ENCODE assay signal across 8 cellular contexts in the genomic region with DNA sequence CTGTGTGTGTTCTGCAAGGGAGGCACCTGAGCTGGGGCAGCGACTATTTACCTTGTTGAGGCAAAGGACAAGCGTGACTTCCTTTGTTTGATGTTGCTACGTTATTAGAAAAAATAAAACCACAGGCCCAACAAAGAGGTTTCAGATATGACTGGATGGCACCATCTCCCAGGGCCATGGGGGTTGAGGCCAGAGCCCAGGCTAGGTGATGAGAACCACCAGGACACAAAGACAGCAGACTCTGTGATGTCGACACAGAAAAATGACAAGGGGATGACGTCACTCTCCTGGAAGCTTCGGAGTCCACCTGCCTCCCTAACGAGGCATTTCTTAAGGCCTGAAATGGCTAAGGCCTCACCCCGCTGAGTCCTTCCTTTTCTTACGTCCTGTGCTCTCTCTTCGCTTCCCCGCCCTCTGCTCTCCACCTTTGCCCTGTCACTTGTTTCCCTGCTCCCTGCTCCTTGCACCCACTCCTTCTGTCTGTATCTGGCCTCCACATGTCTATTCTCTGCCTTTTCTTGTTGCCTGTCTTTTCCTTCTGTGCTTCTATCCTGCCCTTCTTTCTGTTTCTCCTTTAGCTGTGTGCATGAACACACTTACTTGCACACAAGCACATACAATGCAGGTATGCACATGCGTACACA.
DNase-seq lines count a peak whose midpoint lies in the region; ATAC-seq and TF ChIP-seq lines count a peak whose summit lies in the region.

No MANE protein-coding gene starts in this region.

- peak; percentile 38 for ATAC-seq in GM21528 (IDR thresholded peaks at IDR 0.05; ENCODE audit: low FRiP score, unreplicated experiment)
- peak; percentile 10 for ATAC-seq in body of pancreas
- no peak for ATAC-seq in GM21717 (IDR thresholded peaks at IDR 0.05; ENCODE audit: unreplicated experiment)

- no peaks in the 10 kb centered on the region for H3K27me3 ChIP-seq in body of pancreas

- H3K36me3 ChIP-seq in body of pancreas (replicated peaks in 1 of 2; ENCODE audit: insufficient read depth in 1 of 2, low read depth in 2 of 2): no peaks in the 10 kb centered on the region

- TF ChIP-seq POLR2A in body of pancreas (IDR thresholded peaks at IDR 0.05): no peak

- H3K4me1 ChIP-seq in body of pancreas: peaks cover 26% of the 10 kb centered on the region

- intact Hi-C loops in body of pancreas (cut with DNase I): no loop called here

- WGBS in body of pancreas, 2 donors: 69 to 71% methylated on average over 12 of the region's 12 CpGs

- DNase-seq in DMS53 treated with DMSO at 0.1 percent for 48 hours (lab: John Stamatoyannopoulos, UW; ENCODE audit: unreplicated experiment) (peak; percentile 95), NCI-H69 (lab: John Stamatoyannopoulos, UW) (peak; percentile 90), body of pancreas (no peak), NCI-H2171 treated with DMSO at 0.1 percent for 48 hours (lab: John Stamatoyannopoulos, UW) (no peak), NCI-H2227 treated with DMSO at 0.1 percent for 48 hours (lab: John Stamatoyannopoulos, UW) (no peak)
- DNase-seq in stimulated activated CD8-positive, alpha-beta memory T cell treated with anti-CD3 and anti-CD28 coated beads, Interleukin-4, amount 100 ng/mL, for 48 hours: peak; percentile 35

- H3K27ac ChIP-seq in body of pancreas: no peak overlapping the region

- TF ChIP-seq CTCF in body of pancreas (IDR thresholded peaks at IDR 0.05): no peak

- H3K4me3 ChIP-seq in body of pancreas: no peak overlapping the region

- H3K9me3 ChIP-seq in body of pancreas: no peaks in the 10 kb centered on the region

Comparison
In these comparisons a context has a peak if more than half of its experiments do, and no peak if none do; other contexts are left out.
1. DNase-seq: peak in DMS53 treated with DMSO at 0.1 percent for 48 hours (single experiment), NCI-H69 (single experiment) and stimulated activated CD8-positive, alpha-beta memory T cell treated with anti-CD3 and anti-CD28 coated beads, Interleukin-4, amount 100 ng/mL, for 48 hours (single experiment); none in body of pancreas (0 of 4), NCI-H2171 treated with DMSO at 0.1 percent for 48 hours (single experiment) and NCI-H2227 treated with DMSO at 0.1 percent for 48 hours (single experiment).